9 cellular contexts compared by ENCODE assay signal in genomic region chr13:100542546-100543156, GRCh38. TPM values are rescaled to one million over a fixed set of nuclear protein-coding genes. Genes with fewer than 3 reads are reported as not detected.
DNase-seq lines count a peak whose midpoint lies in the region; ATAC-seq, FAIRE-seq and TF ChIP-seq lines count a peak whose summit lies in the region.
"Had no signal": no experiment of that assay in that cellular context is flagged by ENCODE, and none has a peak within 500 bp of the region (broad histone marks: within the 10 kb centered on the region; RNA-seq: fewer than 3 reads in every experiment).

No MANE protein-coding gene starts in this region.

- H3K27ac Mint-ChIP-seq in activated T-helper 17 cell treated with anti-CD3 and anti-CD28 coated beads, Interleukin-2, amount 50 U/mL, for 72 hours: no peak overlapping the region

- POLR2A ChIA-PET in A673 (lab: Charles Lee; ENCODE audit: low non-redundant PET) (no interaction called here), GM10248 (lab: Yijun Ruan, JAX) (no interaction called here), HepG2 (lab: Yijun Ruan, JAX) (no interaction called here)

- peak overlapping the region; percentile 4 for H3K4me3 ChIP-seq in A673 (ENCODE audit: low read depth, low read length, poor library complexity, severe bottlenecking)
- H3K4me3 ChIP-seq in HepG2 (replicated peaks in 1 of 3; ENCODE audit: insufficient read depth in 1 of 3, low read depth in 2 of 3, low read length in 3 of 3): no peak overlapping the region
- no peak overlapping the region for H3K4me3 ChIP-seq in ascending aorta
- no peak overlapping the region for H3K4me3 ChIP-seq in thyroid gland (replicated peaks in 1 of 3)

- H3K36me3 Mint-ChIP-seq in activated T-helper 17 cell treated with anti-CD3 and anti-CD28 coated beads, Interleukin-2, amount 50 U/mL, for 72 hours (ENCODE audit: low read depth): no peaks in the 10 kb centered on the region

- H3K4me1 ChIP-seq in A673 (ENCODE audit: insufficient read depth, low read length, poor library complexity, severe bottlenecking) (peaks cover 24% of the 10 kb centered on the region), HepG2 (ENCODE audit: insufficient read depth, low read length) (peaks cover 58% of the 10 kb centered on the region), ascending aorta (peaks cover 0 to 1% of the 10 kb centered on the region in 2 donors), thyroid gland (peaks cover 0 to 2% of the 10 kb centered on the region in 2 donors)

- CTCF ChIA-PET in A673 (lab: Charles Lee) (interaction anchor here (0.6 to 0.8 kb wide), 2 partner anchors 43 to 412 kb away, joined by 3 to 4 read pairs; no protein-coding TSS in a partner anchor), GM10248 (lab: Yijun Ruan, JAX) (interaction anchor here (1.0 to 1.6 kb wide), 4 partner anchors 11 to 885 kb away, joined by 3 to 5 read pairs (median 4); no protein-coding TSS in a partner anchor), HepG2 (lab: Yijun Ruan, JAX; ENCODE audit: low intra/inter-chr PET ratio, low total read pairs) (no interaction called here)

- peak; percentile 72 for TF ChIP-seq CTCF in A673 (conservative IDR thresholded peaks at IDR 0.05; ENCODE audit: low read depth, low read length)
- peak; percentile 39 for TF ChIP-seq CTCF in GM10248 (IDR thresholded peaks at IDR 0.05; ENCODE audit: control extremely low read depth, extremely low read depth, low read depth, missing control alignments)
- TF ChIP-seq CTCF in HepG2 (CRISPR knock-in tag; IDR thresholded peaks at IDR 0.05): peak; percentile 15; the same call in 1 of the 2 replicates
- TF ChIP-seq CTCF in ascending aorta (IDR thresholded peaks at IDR 0.05): peak in 1 of 3 experiments; percentile 10
- TF ChIP-seq CTCF in thyroid gland (IDR thresholded peaks at IDR 0.05): peak in 3 of 6 experiments; percentile 22 to 41 (median 30)

- no peak overlapping the region for H3K4me2 ChIP-seq in HepG2 (ENCODE audit: low read depth, low read length)

- TF ChIP-seq EP300 in HepG2 (IDR thresholded peaks at IDR 0.05; ENCODE audit: low read depth in 2 of 2, low read length in 2 of 2) (no peak), HepG2 (CRISPR knock-in tag; IDR thresholded peaks at IDR 0.05; ENCODE audit: borderline replicate concordance) (no peak)

- H3K9me3 ChIP-seq in A673 (ENCODE audit: low read depth, low read length, poor library complexity, severe bottlenecking): no peaks in the 10 kb centered on the region
- H3K9me3 ChIP-seq in HepG2 (ENCODE audit: low read length): peaks cover 6% of the 10 kb centered on the region; the same call in 1 of the 2 replicates
- H3K9me3 ChIP-seq in ascending aorta: no peaks in the 10 kb centered on the region
- no peaks in the 10 kb centered on the region for H3K9me3 ChIP-seq in thyroid gland

- in situ Hi-C loops in HepG2 (cut with HindIII; ENCODE audit: extremely low pct_ligation_motif_present, low pct_unique_long_range_greater_than_20kb): loop anchor here (25.0 kb wide), 1 partner anchor 880 kb away; no protein-coding TSS in a partner anchor

- peak overlapping the region; percentile 59 for H3K27ac ChIP-seq in A673 (ENCODE audit: low read depth, low read length, poor library complexity, severe bottlenecking)
- H3K27ac ChIP-seq in HepG2 (ENCODE audit: extremely low read length, insufficient read depth, low read length): no peak overlapping the region
- no peak overlapping the region for H3K27ac ChIP-seq in ascending aorta
- no peak overlapping the region for H3K27ac ChIP-seq in thyroid gland

- ATAC-seq in activated T-helper 17 cell treated with anti-CD3 and anti-CD28 coated beads, Interleukin-2, amount 50 U/mL, for 72 hours (replicated peaks): peak; percentile 68
- ATAC-seq in HepG2: no peak
- ATAC-seq: Panc1 had no signal

- no peaks in the 10 kb centered on the region for H4K20me1 ChIP-seq in HepG2 (ENCODE audit: insufficient read depth, low read length)

- DNase-seq in A673 (ENCODE audit: low spot score) (peak; percentile 83), GM10248 (ENCODE audit: extremely low spot score) (peak; percentile 70), H54 (ENCODE audit: insufficient read length, low spot score) (peak; percentile 68), Kasumi-1 (lab: John Stamatoyannopoulos, UW) (peak; percentile 32 to 35), HepG2 (ENCODE audit: low spot score) (peak; percentile 35), ascending aorta (ENCODE audit: low spot score in 2 of 2) (no peak), thyroid gland (no peak)

- no peaks in the 10 kb centered on the region for H3K9me3 Mint-ChIP-seq in activated T-helper 17 cell treated with anti-CD3 and anti-CD28 coated beads, Interleukin-2, amount 50 U/mL, for 72 hours

- WGBS in HepG2 (ENCODE audit: low lambda C conversion rate): 87% methylated on average over 12 of the region's 12 CpGs
- 71 to 72% methylated on average over 12 of the region's 12 CpGs for WGBS in thyroid gland, 2 donors

- TF ChIP-seq POLR2A in H54 (IDR thresholded peaks at IDR 0.05; ENCODE audit: low read depth, low read length) (no peak), HepG2 (IDR thresholded peaks at IDR 0.05; ENCODE audit: insufficient read depth in 1 of 2, low read depth in 2 of 2, low read length in 2 of 2) (no peak), thyroid gland (IDR thresholded peaks at IDR 0.05) (no peak)

- no peaks in the 10 kb centered on the region for H3K27me3 Mint-ChIP-seq in activated T-helper 17 cell treated with anti-CD3 and anti-CD28 coated beads, Interleukin-2, amount 50 U/mL, for 72 hours

- no TSS peak for BruUV-seq in A673 (replicated peaks; lab: Mats Ljungman, UMichigan)
- BruUV-seq in HepG2 (replicated peaks; lab: Mats Ljungman, UMichigan): no TSS peak

- no peak overlapping the region for H3K9ac ChIP-seq in HepG2 (ENCODE audit: insufficient read depth, low read depth, low read length)

- intact Hi-C loops in A673 (cut with micrococcal nuclease; ENCODE audit: unreplicated experiment) (no loop called here), HepG2 (cut with micrococcal nuclease; ENCODE audit: unreplicated experiment) (loop anchor here (1.0 kb wide), 1 partner anchor 886 kb away; no protein-coding TSS in a partner anchor), ascending aorta (cut with DNase I) (no loop called here), thyroid gland (cut with DNase I) (no loop called here)

- H3K36me3 ChIP-seq in A673 (ENCODE audit: insufficient read depth, low read length, poor library complexity, severe bottlenecking): no peaks in the 10 kb centered on the region
- no peaks in the 10 kb centered on the region for H3K36me3 ChIP-seq in HepG2 (replicated peaks in 1 of 2; ENCODE audit: control insufficient read depth in 1 of 2, insufficient read depth in 2 of 2, low read length in 2 of 2)
- no peaks in the 10 kb centered on the region for H3K36me3 ChIP-seq in ascending aorta
- H3K36me3 ChIP-seq in thyroid gland: no peaks in the 10 kb centered on the region

- H3K4me3 Mint-ChIP-seq in activated T-helper 17 cell treated with anti-CD3 and anti-CD28 coated beads, Interleukin-2, amount 50 U/mL, for 72 hours: no peak overlapping the region

- H3K79me2 ChIP-seq in HepG2 (ENCODE audit: insufficient read depth, low read length): no peaks in the 10 kb centered on the region

- TF ChIP-seq RAD21 in HepG2 (CRISPR knock-in tag; IDR thresholded peaks at IDR 0.05): no peak

- H3K4me1 Mint-ChIP-seq in activated T-helper 17 cell treated with anti-CD3 and anti-CD28 coated beads, Interleukin-2, amount 50 U/mL, for 72 hours: peaks cover 5% of the 10 kb centered on the region

- FAIRE-seq in H54 (lab: Jason Lieb, UNC) (peak; percentile 93), HepG2 (lab: Jason Lieb, UNC) (no peak)

- H3K27me3 ChIP-seq in A673 (replicated peaks; ENCODE audit: insufficient read depth, low read depth, low read length, poor library complexity): no peaks in the 10 kb centered on the region
- no peaks in the 10 kb centered on the region for H3K27me3 ChIP-seq in HepG2 (ENCODE audit: control insufficient read depth in 1 of 2, insufficient read depth in 2 of 2, low read length in 2 of 2)
- no peaks in the 10 kb centered on the region for H3K27me3 ChIP-seq in ascending aorta
- H3K27me3 ChIP-seq in thyroid gland: no peaks in the 10 kb centered on the region

- no peak overlapping the region for H2AFZ ChIP-seq in HepG2 (ENCODE audit: low read length)

TF ChIP-seq in HepG2, 621 proteins besides CTCF, POLR2A, EP300 and RAD21 (continues in another document):
- TF ChIP-seq NR2F6 (IDR thresholded peaks at IDR 0.05) (no peak), NR2F6 (CRISPR knock-in tag; IDR thresholded peaks at IDR 0.05) (no peak)

RNA-seq across cellular contexts. Expression of gene GGACT, which starts 45.9 kb away (rescaled TPM):
- 3.6 and 3.8 TPM in 2 replicates for total RNA-seq in A673 (2021)
- 1 to 10 TPM; 1.2 to 1.7 TPM for total RNA-seq in activated T-helper 17 cell treated with anti-CD3 and anti-CD28 coated beads, Interleukin-2, amount 50 U/mL, for 72 hours
- 1.6 and 1.9 TPM in 2 replicates for total RNA-seq in HepG2 (2016; rRNA removed; fragmentation: Illumina TruSeq; extraction: Trizol)
- 0.88 and 1.9 TPM in 2 replicates for total RNA-seq in HepG2 (2016; cell fraction: cytosol; rRNA removed; fragmentation: Illumina TruSeq; extraction: Trizol; ENCODE audit: low read depth)
- 1.3 and 1.8 TPM in 2 replicates for total RNA-seq in HepG2 (2016; cell fraction: insoluble cytoplasmic fraction; rRNA removed; fragmentation: Illumina TruSeq; extraction: Trizol)
- total RNA-seq in HepG2 (2016; cell fraction: membrane; rRNA removed; fragmentation: Illumina TruSeq; extraction: Trizol): 2.3 and 2.4 TPM in 2 replicates
- 0.56 and 0.93 TPM in 2 replicates for total RNA-seq in HepG2 (2016; cell fraction: nucleus; rRNA removed; fragmentation: Illumina TruSeq; extraction: Trizol)
- polyA plus RNA-seq in HepG2 (2011; rRNA removed): 1.7 and 2.3 TPM in 2 replicates
- polyA plus RNA-seq in HepG2 (2011; cell fraction: cytosol; rRNA removed): 1.2 and 1.3 TPM in 2 replicates
- polyA plus RNA-seq in HepG2 (2011; cell fraction: nucleus; rRNA removed): 0.69 and 0.97 TPM in 2 replicates
- 2.7 and 6.4 TPM in 2 replicates for polyA plus RNA-seq in HepG2 (2012)
- 1.9 and 2.4 TPM in 2 replicates for polyA plus RNA-seq in HepG2 (2016; cell fraction: cytosol; fragmentation: Illumina TruSeq; extraction: Trizol; ENCODE audit: low read depth)
- 1.7 and 2.2 TPM in 2 replicates for polyA plus RNA-seq in HepG2 (2016; cell fraction: insoluble cytoplasmic fraction; fragmentation: Illumina TruSeq; extraction: Trizol; ENCODE audit: low read depth)
- 2.2 and 3.9 TPM in 2 replicates for polyA plus RNA-seq in HepG2 (2016; cell fraction: membrane; fragmentation: Illumina TruSeq; extraction: Trizol; ENCODE audit: low read depth)
- polyA plus RNA-seq in HepG2 (2016; cell fraction: nucleus; fragmentation: Illumina TruSeq; extraction: Trizol; ENCODE audit: insufficient read depth, low read depth): 0.39 and 0.98 TPM in 2 replicates
- polyA minus RNA-seq in HepG2 (2011; rRNA and poly(A)+ RNA removed; ENCODE audit: low replicate concordance): 0.33 and 0.34 TPM in 2 replicates
- polyA minus RNA-seq in HepG2 (2011; cell fraction: cytosol; rRNA and poly(A)+ RNA removed): 0.18 and 0.40 TPM in 2 replicates
- 1.8 and 2.5 TPM in 2 replicates for polyA minus RNA-seq in HepG2 (2011; cell fraction: nucleus; rRNA and poly(A)+ RNA removed)
- 1.2 TPM for total RNA-seq in ascending aorta
- 1 to 10 TPM; 1.9 to 8.7 (median 5.6) TPM for total RNA-seq in thyroid gland

Comparison
In these comparisons a context has a peak if more than half of its experiments do, and no peak if none do; other contexts are left out.
1. DNase-seq: peak in A673 (single experiment), GM10248 (single experiment), H54 (single experiment), Kasumi-1 (2 of 2) and HepG2 (single experiment); none in ascending aorta (0 of 2) and thyroid gland (0 of 2).